In genomic region chr22:42803454-42803853, GRCh38 we compare ENCODE assay signal across 15 cellular contexts. TPM values are rescaled to one million over a fixed set of nuclear protein-coding genes. Genes with fewer than 3 reads are reported as not detected.
DNase-seq lines count a peak whose midpoint lies in the region; ATAC-seq, FAIRE-seq and TF ChIP-seq lines count a peak whose summit lies in the region.
"Had no signal": no experiment of that assay in that cellular context is flagged by ENCODE, and none has a peak within 500 bp of the region (broad histone marks: within the 10 kb centered on the region; RNA-seq: fewer than 3 reads in every experiment).

No MANE protein-coding gene starts in this region.

- H3K27me3 ChIP-seq in pancreas: no peaks in the 10 kb centered on the region
- H3K27me3 ChIP-seq: SJCRH30 had no signal

- peak overlapping the region; percentile 42 for H3K4me3 Mint-ChIP-seq in endothelial cell (ENCODE audit: unreplicated experiment)
- H3K4me3 Mint-ChIP-seq in T-helper 2 cell treated with Interferon-gamma antibody and Interleukin-4, amounts not matched to agents 5 μg/mL and 100 μg/mL, for 36 hours: no peak overlapping the region
- H3K4me3 Mint-ChIP-seq: CD8-positive, alpha-beta memory T cell; HFFc6; naive thymus-derived CD4-positive, alpha-beta T cell had no signal

- H3K9me3 Mint-ChIP-seq in endothelial cell (ENCODE audit: unreplicated experiment): no peaks in the 10 kb centered on the region
- H3K9me3 Mint-ChIP-seq in T-helper 2 cell treated with Interferon-gamma antibody and Interleukin-4, amounts not matched to agents 5 μg/mL and 100 μg/mL, for 36 hours: no peaks in the 10 kb centered on the region
- H3K9me3 Mint-ChIP-seq: activated naive CD4-positive, alpha-beta T cell treated with anti-CD3 and anti-CD28 coated beads, Interleukin-2, amount 50 U/mL, for 72 hours; HFFc6; naive thymus-derived CD4-positive, alpha-beta T cell had no signal

- peak overlapping the region; percentile 77 for H3K27ac Mint-ChIP-seq in endothelial cell (ENCODE audit: unreplicated experiment)
- H3K27ac Mint-ChIP-seq in T-helper 2 cell treated with Interferon-gamma antibody and Interleukin-4, amounts not matched to agents 5 μg/mL and 100 μg/mL, for 36 hours: no peak overlapping the region
- H3K27ac Mint-ChIP-seq: activated naive CD4-positive, alpha-beta T cell treated with anti-CD3 and anti-CD28 coated beads, Interleukin-2, amount 50 U/mL, for 72 hours; HFFc6 had no signal

- WGBS in pancreas, 2 donors: 58 to 71% methylated on average over 7 of the region's 7 CpGs

- H3K9me3 ChIP-seq in pancreas: no peaks in the 10 kb centered on the region
- H3K9me3 ChIP-seq: SJCRH30 had no signal

- peaks cover 57% of the 10 kb centered on the region for H3K4me1 Mint-ChIP-seq in endothelial cell (ENCODE audit: unreplicated experiment)
- H3K4me1 Mint-ChIP-seq in T-helper 2 cell treated with Interferon-gamma antibody and Interleukin-4, amounts not matched to agents 5 μg/mL and 100 μg/mL, for 36 hours (ENCODE audit: low read depth): no peaks in the 10 kb centered on the region
- H3K4me1 Mint-ChIP-seq: CD8-positive, alpha-beta memory T cell had no signal

- ATAC-seq in pancreas: peak in 3 of 4 donors; percentile 29 to 51 (median 31)
- ATAC-seq: activated naive CD4-positive, alpha-beta T cell treated with anti-CD3 and anti-CD28 coated beads, Interleukin-2, amount 50 U/mL, for 72 hours; naive thymus-derived CD4-positive, alpha-beta T cell had no signal

- peaks cover 0 to 63% (median 17%) of the 10 kb centered on the region in 3 donors for H3K36me3 ChIP-seq in pancreas

- no peak for FAIRE-seq in pancreas (lab: Jason Lieb, UNC)

- H3K27ac ChIP-seq in pancreas: peak overlapping the region in 3 of 4 donors; percentile 20 to 89 (median 83)
- H3K27ac ChIP-seq: SJCRH30 had no signal

- H3K4me1 ChIP-seq in pancreas: peaks cover 15 to 17% (median 17%) of the 10 kb centered on the region in 3 donors

- H3K36me3 Mint-ChIP-seq in endothelial cell (ENCODE audit: low read depth, unreplicated experiment): peaks cover 12% of the 10 kb centered on the region
- peaks cover 23% of the 10 kb centered on the region for H3K36me3 Mint-ChIP-seq in T-helper 2 cell treated with Interferon-gamma antibody and Interleukin-4, amounts not matched to agents 5 μg/mL and 100 μg/mL, for 36 hours (ENCODE audit: low read depth)

- no peak overlapping the region for H3K4me3 ChIP-seq in pancreas
- H3K4me3 ChIP-seq: SJCRH30, skin epidermis had no signal

- TF ChIP-seq CTCF in endothelial cell (IDR thresholded peaks at IDR 0.05; ENCODE audit: unreplicated experiment) (no peak), pancreas (IDR thresholded peaks at IDR 0.05) (no peak)

- DNase-seq in D341Med (ENCODE audit: low spot score) (peak; percentile 30), NCI-H2171 (lab: John Stamatoyannopoulos, UW) (peak; percentile 43), endothelial cell (ENCODE audit: low spot score) (no peak), pancreas (peak in 3 of 6 donors; percentile 31 to 55 (median 47)), activated gamma-delta T cell (lab: John Stamatoyannopoulos, UW) (no peak), NCI-H1436 treated with DMSO at 0.1 percent for 48 hours (lab: John Stamatoyannopoulos, UW) (no peak), NCI-H2227 treated with DMSO at 0.1 percent for 48 hours (lab: John Stamatoyannopoulos, UW) (no peak)
- DNase-seq in T-helper 2 cell treated with Interferon-gamma antibody and Interleukin-4, amounts not matched to agents 5 μg/mL and 100 μg/mL, for 36 hours (ENCODE audit: low spot score): no peak
- DNase-seq: CD8-positive, alpha-beta memory T cell; HFFc6; kidney glomerular epithelial cell had no signal

- intact Hi-C loops in pancreas (cut with DNase I): no loop called here

- peaks cover 6% of the 10 kb centered on the region for H3K27me3 Mint-ChIP-seq in endothelial cell (ENCODE audit: unreplicated experiment)
- no peaks in the 10 kb centered on the region for H3K27me3 Mint-ChIP-seq in T-helper 2 cell treated with Interferon-gamma antibody and Interleukin-4, amounts not matched to agents 5 μg/mL and 100 μg/mL, for 36 hours (ENCODE audit: low read depth)
- H3K27me3 Mint-ChIP-seq: CD8-positive, alpha-beta memory T cell; naive thymus-derived CD4-positive, alpha-beta T cell had no signal

RNA-seq across cellular contexts. Expression of gene ARFGAP3, which starts 53.6 kb away (rescaled TPM):
- total RNA-seq in endothelial cell (ENCODE audit: unreplicated experiment) (29.8 TPM), pancreas (10 to 100 TPM; 54.8 to 75.3 (median 62.1) TPM)
- polyA plus RNA-seq in pancreas: 10 to 100 TPM; 39.1 to 45.4 TPM

Comparison
In these comparisons a context has a peak if more than half of its experiments do, and no peak if none do; other contexts are left out.
1. DNase-seq: peak in D341Med (single experiment) and NCI-H2171 (single experiment); none in endothelial cell (single experiment), activated gamma-delta T cell (single experiment), T-helper 2 cell treated with Interferon-gamma antibody and Interleukin-4, amounts not matched to agents 5 μg/mL and 100 μg/mL, for 36 hours (single experiment), NCI-H1436 treated with DMSO at 0.1 percent for 48 hours (single experiment) and NCI-H2227 treated with DMSO at 0.1 percent for 48 hours (single experiment).